ENCODE assay signal across 21 cellular contexts in genomic region chr14:77603031-77603430, GRCh38. TPM values are rescaled to one million over a fixed set of nuclear protein-coding genes. Genes with fewer than 3 reads are reported as not detected.
DNase-seq lines count a peak whose midpoint lies in the region; ATAC-seq, FAIRE-seq and TF ChIP-seq lines count a peak whose summit lies in the region.
"Had no signal": no experiment of that assay in that cellular context is flagged by ENCODE, and none has a peak within 500 bp of the region (broad histone marks: within the 10 kb centered on the region; RNA-seq: fewer than 3 reads in every experiment).

No MANE protein-coding gene starts in this region.

- DNase-seq in HFFc6: no peak
- no peak for DNase-seq in astrocyte (ENCODE audit: low read depth)
- DNase-seq in osteoblast (ENCODE audit: insufficient read length, low spot score, missing footprints): no peak
- DNase-seq in stomach: no peak
- DNase-seq in upper lobe of left lung: no peak
- DNase-seq: CD8-positive, alpha-beta T cell; DND-41; H7; KG1; NCI-H1092 treated with DMSO at 0.1 percent for 48 hours; NCI-H2029 treated with DMSO at 0.1 percent for 48 hours; NCI-H226; NCI-H510A treated with DMSO at 0.1 percent for 48 hours; NCI-H774; NK-92 treated with Interleukin-12 subunit alpha and Interleukin-12 subunit beta, amount 100 ng/mL, for 24 hours; SJCRH30 had no signal

- H3K36me3 ChIP-seq in astrocyte (ENCODE audit: insufficient read depth, low read length): no peaks in the 10 kb centered on the region
- H3K36me3 ChIP-seq in osteoblast (ENCODE audit: insufficient read depth, low read length): no peaks in the 10 kb centered on the region
- H3K36me3 ChIP-seq in stomach: no peaks in the 10 kb centered on the region
- H3K36me3 ChIP-seq in upper lobe of left lung: no peaks in the 10 kb centered on the region
- H3K36me3 ChIP-seq: SJCRH30 had no signal

- H2AFZ ChIP-seq in astrocyte (ENCODE audit: low read depth, low read length): no peak overlapping the region
- no peak overlapping the region for H2AFZ ChIP-seq in osteoblast (ENCODE audit: low read length)

- H3K4me1 ChIP-seq in astrocyte (ENCODE audit: insufficient read depth, low read length): peaks cover 25% of the 10 kb centered on the region
- peaks cover 39% of the 10 kb centered on the region for H3K4me1 ChIP-seq in osteoblast (ENCODE audit: insufficient read depth, low read length)
- H3K4me1 ChIP-seq in stomach: peaks cover 41 to 91% (median 65%) of the 10 kb centered on the region in 4 donors
- peaks cover 20 to 54% (median 30%) of the 10 kb centered on the region in 4 donors for H3K4me1 ChIP-seq in upper lobe of left lung
- H3K4me1 ChIP-seq: SJCRH30 had no signal

- ATAC-seq in esophagus mucosa: peak; percentile 37
- ATAC-seq in HG03571 (IDR thresholded peaks at IDR 0.05; ENCODE audit: unreplicated experiment): no peak
- ATAC-seq in upper lobe of left lung (ENCODE audit: low FRiP score in 2 of 2): no peak
- ATAC-seq: GM12878 had no signal

- H3K36me3 Mint-ChIP-seq in HFFc6 (ENCODE audit: low read depth) (peaks cover 17% of the 10 kb centered on the region), astrocyte (ENCODE audit: low read depth, unreplicated experiment) (peaks cover 8% of the 10 kb centered on the region)

- peak overlapping the region; percentile 42; the same call in 1 of the 2 replicates for H3K4me3 Mint-ChIP-seq in HFFc6
- H3K4me3 Mint-ChIP-seq in astrocyte (ENCODE audit: unreplicated experiment): no peak overlapping the region
- H3K4me3 Mint-ChIP-seq: CD8-positive, alpha-beta T cell had no signal

- H3K79me2 ChIP-seq in astrocyte (ENCODE audit: insufficient read depth, low read length) (peaks cover 99% of the 10 kb centered on the region), osteoblast (ENCODE audit: insufficient read depth, low read length) (peaks cover 97% of the 10 kb centered on the region)

- H3K9me3 ChIP-seq in astrocyte (ENCODE audit: insufficient read depth, low read depth, low read length) (no peaks in the 10 kb centered on the region), osteoblast (ENCODE audit: low read depth, low read length) (no peaks in the 10 kb centered on the region), stomach (no peaks in the 10 kb centered on the region), upper lobe of left lung (no peaks in the 10 kb centered on the region)
- H3K9me3 ChIP-seq: SJCRH30 had no signal

- H3K4me2 ChIP-seq in astrocyte (ENCODE audit: low read length) (peak overlapping the region; percentile 18), osteoblast (ENCODE audit: insufficient read depth, low read length) (peak overlapping the region; percentile 1)

- H3K27me3 ChIP-seq in astrocyte (ENCODE audit: insufficient read depth, low read length): no peaks in the 10 kb centered on the region
- H3K27me3 ChIP-seq in osteoblast (ENCODE audit: insufficient read depth, low read length): no peaks in the 10 kb centered on the region
- no peaks in the 10 kb centered on the region for H3K27me3 ChIP-seq in stomach
- H3K27me3 ChIP-seq in upper lobe of left lung: no peaks in the 10 kb centered on the region
- H3K27me3 ChIP-seq: BLaER1 treated with 17β-estradiol and CSF1 and Interleukin-3, amounts not matched to agents 10 nM and 100 nM; SJCRH30 had no signal

- intact Hi-C loops in stomach (cut with DNase I; ENCODE audit: low total_unique reads): no loop called here

- no peak for FAIRE-seq in astrocyte (lab: Jason Lieb, UNC)
- FAIRE-seq: GM12878 had no signal

- H3K27ac Mint-ChIP-seq in HFFc6 (peak overlapping the region; percentile 84), astrocyte (ENCODE audit: unreplicated experiment) (no peak overlapping the region)
- H3K27ac Mint-ChIP-seq: CD8-positive, alpha-beta T cell had no signal

- no peaks in the 10 kb centered on the region; the same call in 1 of the 2 replicates for H3K27me3 Mint-ChIP-seq in HFFc6 (ENCODE audit: insufficient read depth)
- H3K27me3 Mint-ChIP-seq in astrocyte (ENCODE audit: low read depth, unreplicated experiment): no peaks in the 10 kb centered on the region

- TF ChIP-seq POLR2A in stomach (IDR thresholded peaks at IDR 0.05) (no peak), upper lobe of left lung (IDR thresholded peaks at IDR 0.05) (no peak)

- H3K4me3 ChIP-seq in astrocyte (ENCODE audit: insufficient read depth, low read depth, low read length) (no peak overlapping the region), osteoblast (ENCODE audit: insufficient read depth, low read length) (no peak overlapping the region), stomach (no peak overlapping the region), upper lobe of left lung (no peak overlapping the region)
- H3K4me3 ChIP-seq: BLaER1 treated with 17β-estradiol and CSF1 and Interleukin-3, amounts not matched to agents 10 nM and 100 nM; GM12878; SJCRH30 had no signal

- H4K20me1 ChIP-seq in astrocyte (ENCODE audit: insufficient read depth, low read length) (peaks cover 49% of the 10 kb centered on the region), osteoblast (ENCODE audit: insufficient read depth, low read length) (peaks cover 7% of the 10 kb centered on the region)

- TF ChIP-seq CTCF in HFFc6 (IDR thresholded peaks at IDR 0.05) (no peak), astrocyte (IDR thresholded peaks at IDR 0.05; ENCODE audit: insufficient read depth, low read depth, low read length) (no peak), osteoblast (IDR thresholded peaks at IDR 0.05; ENCODE audit: extremely low read depth, low read depth, low read length) (no peak), stomach (IDR thresholded peaks at IDR 0.05) (no peak), upper lobe of left lung (IDR thresholded peaks at IDR 0.05) (no peak)

- WGBS in stomach, 5 donors: 27 to 52% (median 36%) methylated on average over 1 of the region's 1 CpG
- WGBS in upper lobe of left lung, 2 donors: 57 to 74% methylated on average over 1 of the region's 1 CpG

- TF ChIP-seq EP300 in stomach (IDR thresholded peaks at IDR 0.05) (no peak), upper lobe of left lung (IDR thresholded peaks at IDR 0.05) (no peak)

- peaks cover 88% of the 10 kb centered on the region for H3K4me1 Mint-ChIP-seq in HFFc6 (ENCODE audit: low read depth)
- H3K4me1 Mint-ChIP-seq in astrocyte (ENCODE audit: low read depth, unreplicated experiment): peaks cover 53% of the 10 kb centered on the region

- no peaks in the 10 kb centered on the region; the same call in 1 of the 2 replicates for H3K9me3 Mint-ChIP-seq in HFFc6
- no peaks in the 10 kb centered on the region for H3K9me3 Mint-ChIP-seq in astrocyte (ENCODE audit: unreplicated experiment)
- H3K9me3 Mint-ChIP-seq: CD8-positive, alpha-beta T cell had no signal

- H3K9ac ChIP-seq in astrocyte (ENCODE audit: low read length): no peak overlapping the region
- H3K9ac ChIP-seq: BLaER1 treated with 17β-estradiol and CSF1 and Interleukin-3, amounts not matched to agents 10 nM and 100 nM had no signal

- H3K27ac ChIP-seq in astrocyte (ENCODE audit: low read depth, low read length) (peak overlapping the region; percentile 59), osteoblast (ENCODE audit: low read depth, low read length) (peak overlapping the region; percentile 12), stomach (no peak overlapping the region), upper lobe of left lung (no peak overlapping the region)
- H3K27ac ChIP-seq: BLaER1 treated with 17β-estradiol and CSF1 and Interleukin-3, amounts not matched to agents 10 nM and 100 nM; HL-60; SJCRH30 had no signal

RNA-seq across cellular contexts. Expression of gene SPTLC2, which starts 13.4 kb away (rescaled TPM):
- total RNA-seq in HFFc6 (2021; fragmentation: NEBNext Ultra II Directional; extraction: Animal tissue kit (Norgen Biotek cat#: 25700)): 10 to 100 TPM; 51.2 to 59.2 (median 52.3) TPM
- total RNA-seq in astrocyte (51.2 and 55.9 TPM in 2 replicates), esophagus mucosa (40.1 TPM), osteoblast (59.0 and 60.4 TPM in 2 replicates), stomach (10 to 100 TPM in 4 of 5 donors, 1 to 10 TPM in 1; 9.3 to 97.5 (median 30.3) TPM), upper lobe of left lung (10 to 100 TPM; 28.0 to 72.3 (median 37.7) TPM)
- polyA plus RNA-seq in stomach: 1 to 10 TPM; 3.4 to 7.6 (median 4.9) TPM

Comparison
In these comparisons a context has a peak if more than half of its experiments do, and no peak if none do; other contexts are left out.
1. H3K27ac ChIP-seq: peak in astrocyte (single experiment) and osteoblast (single experiment); none in stomach (0 of 5) and upper lobe of left lung (0 of 4).